Comparison of ENCODE assay signal across 23 cellular contexts in the genomic region with DNA sequence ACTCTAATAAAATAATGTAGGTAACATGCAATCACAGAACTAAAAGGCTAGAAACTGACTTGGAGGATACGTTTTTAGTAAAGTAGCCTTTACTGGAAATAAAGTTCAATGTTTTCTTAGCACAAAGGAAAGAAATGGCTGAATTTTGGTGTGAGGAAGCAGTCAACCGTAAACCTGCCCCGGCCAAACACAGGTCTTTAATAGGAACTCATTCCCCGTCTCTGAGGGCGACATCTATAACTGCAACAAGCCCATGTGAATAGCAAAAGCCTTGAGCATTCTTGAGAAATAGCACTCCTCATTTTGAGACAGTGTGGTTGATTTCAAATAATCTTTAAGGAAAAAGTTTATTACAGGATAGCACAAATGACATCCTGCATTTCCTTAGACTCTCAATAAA. TPM values are rescaled to one million over a fixed set of nuclear protein-coding genes. Genes with fewer than 3 reads are reported as not detected.
DNase-seq lines count a peak whose midpoint lies in the region; TF ChIP-seq lines count a peak whose summit lies in the region.
"Had no signal": no experiment of that assay in that cellular context is flagged by ENCODE, and none has a peak within 500 bp of the region (broad histone marks: within the 10 kb centered on the region; RNA-seq: fewer than 3 reads in every experiment).

No MANE protein-coding gene starts in this region.

- no peaks in the 10 kb centered on the region for H3K27me3 Mint-ChIP-seq in endodermal cell (ENCODE audit: insufficient read depth)
- H3K27me3 Mint-ChIP-seq in nephron (ENCODE audit: low read depth): no peaks in the 10 kb centered on the region

- TF ChIP-seq CTCF in endodermal cell (conservative IDR thresholded peaks at IDR 0.05): no peak
- no peak for TF ChIP-seq CTCF in nephron (IDR thresholded peaks at IDR 0.05; ENCODE audit: unreplicated experiment in 3 of 3)
- no peak for TF ChIP-seq CTCF in testis (IDR thresholded peaks at IDR 0.05)

- no peaks in the 10 kb centered on the region for H3K36me3 ChIP-seq in adipocyte (ENCODE audit: control insufficient read depth, insufficient read depth, low read length, severe bottlenecking)
- peaks cover 18% of the 10 kb centered on the region for H3K36me3 ChIP-seq in endodermal cell (ENCODE audit: control insufficient read depth, insufficient read depth, low read length)
- no peaks in the 10 kb centered on the region for H3K36me3 ChIP-seq in testis (ENCODE audit: low read depth, missing control alignments)

- H3K9me3 ChIP-seq in adipocyte (ENCODE audit: control insufficient read depth, low read length): no peaks in the 10 kb centered on the region
- H3K9me3 ChIP-seq in endodermal cell (ENCODE audit: control insufficient read depth, low read length): no peaks in the 10 kb centered on the region
- H3K9me3 ChIP-seq in testis: no peaks in the 10 kb centered on the region
- H3K9me3 ChIP-seq: mucosa of descending colon had no signal

- no peak overlapping the region for H3K4me3 Mint-ChIP-seq in endodermal cell
- H3K4me3 Mint-ChIP-seq in nephron: peak overlapping the region; percentile 51 to 75 (median 68)
- H3K4me3 Mint-ChIP-seq: activated CD4-positive, alpha-beta T cell treated with anti-CD3 and anti-CD28 coated beads, Interleukin-2, amount 10 ng/mL, durations not matched to agents 7 days and 5 days; activated CD8-positive, alpha-beta memory T cell treated with anti-CD3 and anti-CD28 coated beads, Interleukin-2, amount 10 ng/mL, durations not matched to agents 7 days and 5 days; activated T-helper 1 cell treated with anti-CD3 and anti-CD28 coated beads, Interleukin-12 subunit alpha, Interleukin-12 subunit beta, Interleukin-2, Interleukin-4 antibody, amounts not matched to agents 30 ng/mL and 10 ng/mL and 1 ng/mL, durations not matched to agents 14 hours and 24 hours and 36 hours; stimulated activated naive CD8-positive, alpha-beta T cell treated with anti-CD3 and anti-CD28 coated beads, Interleukin-15, Interleukin-2, amounts not matched to agents 100 ng/mL and 50 ng/mL, for 24 hours; T-helper 17 cell had no signal

- H3K27ac ChIP-seq in endodermal cell (ENCODE audit: low read depth, low read length): peak overlapping the region; percentile 94
- H3K27ac ChIP-seq in testis: peak overlapping the region; percentile 48 to 65

- 28 to 83% methylated on average over 5 of the region's 5 CpGs for WGBS in endodermal cell (ENCODE audit: insufficient coverage in 1 of 2, insufficient read length in 1 of 2), 2 experiments
- 63 to 65% methylated on average over 5 of the region's 5 CpGs for WGBS in testis, 2 donors

- H3K36me3 Mint-ChIP-seq in endodermal cell (ENCODE audit: low read depth) (peaks cover 20% of the 10 kb centered on the region), nephron (ENCODE audit: low read depth) (peaks cover 19% of the 10 kb centered on the region)
- H3K36me3 Mint-ChIP-seq: activated CD8-positive, alpha-beta memory T cell treated with anti-CD3 and anti-CD28 coated beads, Interleukin-2, amount 10 ng/mL, durations not matched to agents 7 days and 5 days had no signal

- H3K9ac ChIP-seq in adipocyte (ENCODE audit: low read length): peak overlapping the region; percentile 55
- H3K9ac ChIP-seq in endodermal cell (ENCODE audit: extremely low read depth, low read length, poor library complexity, severe bottlenecking): peak overlapping the region; percentile 4

- H3K4me1 Mint-ChIP-seq in endodermal cell: peaks cover 60% of the 10 kb centered on the region
- peaks cover 84% of the 10 kb centered on the region for H3K4me1 Mint-ChIP-seq in nephron
- H3K4me1 Mint-ChIP-seq: activated CD4-positive, alpha-beta T cell treated with anti-CD3 and anti-CD28 coated beads, Interleukin-2, amount 10 ng/mL, durations not matched to agents 7 days and 5 days; activated CD8-positive, alpha-beta memory T cell treated with anti-CD3 and anti-CD28 coated beads, Interleukin-2, amount 10 ng/mL, durations not matched to agents 7 days and 5 days; T-helper 17 cell had no signal

- H3K4me1 ChIP-seq in adipocyte (ENCODE audit: control insufficient read depth, insufficient read depth, low read length) (peaks cover 27% of the 10 kb centered on the region), endodermal cell (ENCODE audit: control insufficient read depth, insufficient read depth, low read length) (peaks cover 35% of the 10 kb centered on the region), testis (peaks cover 10% of the 10 kb centered on the region)

- H3K9me3 Mint-ChIP-seq in endodermal cell: no peaks in the 10 kb centered on the region
- no peaks in the 10 kb centered on the region for H3K9me3 Mint-ChIP-seq in nephron
- H3K9me3 Mint-ChIP-seq: activated CD4-positive, alpha-beta T cell treated with anti-CD3 and anti-CD28 coated beads, Interleukin-2, amount 10 ng/mL, durations not matched to agents 7 days and 5 days; activated T-helper 1 cell treated with anti-CD3 and anti-CD28 coated beads, Interleukin-12 subunit alpha, Interleukin-12 subunit beta, Interleukin-2, Interleukin-4 antibody, amounts not matched to agents 30 ng/mL and 10 ng/mL and 1 ng/mL, durations not matched to agents 14 hours and 24 hours and 36 hours; CD14-positive monocyte; H9; stimulated activated naive CD8-positive, alpha-beta T cell treated with anti-CD3 and anti-CD28 coated beads, Interleukin-15, Interleukin-2, amounts not matched to agents 100 ng/mL and 50 ng/mL, for 24 hours had no signal

- H3K4me3 ChIP-seq in adipocyte (ENCODE audit: low read length) (peak overlapping the region; percentile 61), endodermal cell (ENCODE audit: low read length) (no peak overlapping the region), testis (no peak overlapping the region)
- H3K4me3 ChIP-seq: K562, mucosa of descending colon had no signal

- intact Hi-C loops in testis (cut with DNase I; ENCODE audit: low total_unique reads): no loop called here

- H3K27me3 ChIP-seq in adipocyte (replicated peaks; ENCODE audit: control insufficient read depth, insufficient read depth, low read length) (no peaks in the 10 kb centered on the region), endodermal cell (ENCODE audit: control insufficient read depth, insufficient read depth, low read length, poor library complexity, severe bottlenecking) (no peaks in the 10 kb centered on the region), testis (no peaks in the 10 kb centered on the region)

- DNase-seq in adipocyte (ENCODE audit: low read depth): no peak
- DNase-seq in endodermal cell: no peak
- no peak for DNase-seq in testis
- DNase-seq in cerebellum (ENCODE audit: low spot score): no peak
- no peak for DNase-seq in 8988T
- no peak for DNase-seq in activated CD4-positive, alpha-beta T cell treated with anti-CD3 and anti-CD28 coated beads for 4 hours
- DNase-seq: activated CD4-positive, alpha-beta T cell treated with anti-CD3 and anti-CD28 coated beads, Interleukin-2, amount 10 ng/mL, durations not matched to agents 7 days and 5 days; activated CD8-positive, alpha-beta memory T cell treated with anti-CD3 and anti-CD28 coated beads, Interleukin-2, amount 10 ng/mL, durations not matched to agents 7 days and 5 days; activated naive CD4-positive, alpha-beta T cell treated with anti-CD3 and anti-CD28 coated beads, Interleukin-2, amount 50 U/mL, for 16 hours; EL; H9; left colon; MM.1S; mucosa of descending colon; NCI-H1436 treated with DMSO at 0.1 percent for 48 hours; NCI-H2171; NCI-H526; T-helper 17 cell had no signal

- peak overlapping the region; percentile 76 for H3K27ac Mint-ChIP-seq in endodermal cell
- peak overlapping the region; percentile 86 to 99 (median 99) for H3K27ac Mint-ChIP-seq in nephron
- H3K27ac Mint-ChIP-seq: activated CD4-positive, alpha-beta T cell treated with anti-CD3 and anti-CD28 coated beads, Interleukin-2, amount 10 ng/mL, durations not matched to agents 7 days and 5 days; activated CD8-positive, alpha-beta memory T cell treated with anti-CD3 and anti-CD28 coated beads, Interleukin-2, amount 10 ng/mL, durations not matched to agents 7 days and 5 days; activated T-helper 1 cell treated with anti-CD3 and anti-CD28 coated beads, Interleukin-12 subunit alpha, Interleukin-12 subunit beta, Interleukin-2, Interleukin-4 antibody, amounts not matched to agents 30 ng/mL and 10 ng/mL and 1 ng/mL, durations not matched to agents 14 hours and 24 hours and 36 hours; CD14-positive monocyte; stimulated activated naive CD8-positive, alpha-beta T cell treated with anti-CD3 and anti-CD28 coated beads, Interleukin-15, Interleukin-2, amounts not matched to agents 100 ng/mL and 50 ng/mL, for 24 hours; T-helper 17 cell had no signal

- TF ChIP-seq POLR2A in testis (IDR thresholded peaks at IDR 0.05): no peak

RNA-seq across cellular contexts. Expression of gene IL17RD, which starts 12.4 kb away (rescaled TPM):
- total RNA-seq in endodermal cell (10 to 100 TPM; 47.1 to 71.3 TPM), testis (10 to 100 TPM; 25.0 to 29.9 TPM), cerebellum (29.3 TPM)
- 51.2 TPM for polyA plus RNA-seq in endodermal cell (2013, experiment 1 of 2)
- polyA plus RNA-seq in endodermal cell (2013, experiment 2 of 2): 54.8 TPM
- polyA plus RNA-seq in testis (ENCODE audit: insufficient read depth, low read depth, low replicate concordance): 27.9 TPM
- total RNA-seq: activated CD4-positive, alpha-beta T cell treated with anti-CD3 and anti-CD28 coated beads, Interleukin-2, amount 10 ng/mL, durations not matched to agents 7 days and 5 days; activated T-helper 1 cell treated with anti-CD3 and anti-CD28 coated beads, Interleukin-12 subunit alpha, Interleukin-12 subunit beta, Interleukin-2, Interleukin-4 antibody, amounts not matched to agents 30 ng/mL and 10 ng/mL and 1 ng/mL, durations not matched to agents 14 hours and 24 hours and 36 hours; T-helper 17 cell had no signal
- polyA plus RNA-seq: CD14-positive monocyte had no signal

RNA-seq across cellular contexts. Expression of gene HESX1, which starts 47.0 kb away (rescaled TPM):
- total RNA-seq in endodermal cell (1 to 10 TPM; 3.8 to 8.0 TPM), testis (1 to 10 TPM; 7.9 to 9.1 TPM), cerebellum (0.27 TPM)
- 6.6 TPM for polyA plus RNA-seq in endodermal cell (2013, experiment 1 of 2)
- polyA plus RNA-seq in endodermal cell (2013, experiment 2 of 2): 4.8 TPM
- 6.4 TPM for polyA plus RNA-seq in testis (ENCODE audit: insufficient read depth, low read depth, low replicate concordance)
